Comparison of ENCODE assay signal across 1 cellular context in genomic region chr11:108522318-108522717, GRCh38.
TF ChIP-seq lines count a peak whose summit lies in the region.

No MANE protein-coding gene starts in this region.

TF ChIP-seq in GM12878, 131 proteins besides CTCF, POLR2A, EP300 and RAD21:
- TF ChIP-seq NR2F1 (conservative IDR thresholded peaks at IDR 0.05), result no peak
- no peak for TF ChIP-seq BCLAF1 (IDR thresholded peaks at IDR 0.05)
- TF ChIP-seq NBN (IDR thresholded peaks at IDR 0.05), result no peak
- TF ChIP-seq ATF3 (IDR thresholded peaks at IDR 0.05; ENCODE audit: borderline replicate concordance, extremely low read depth, low read depth, low read length), result no peak
- no peak for TF ChIP-seq RUNX3 (IDR thresholded peaks at IDR 0.05; ENCODE audit: low read length)
- TF ChIP-seq ZNF384 (IDR thresholded peaks at IDR 0.05; ENCODE audit: borderline replicate concordance, low read depth, low read length), result no peak
